25 cellular contexts compared by ENCODE assay signal in genomic region chr11:33956611-33957010, GRCh38.
"Had no signal": no experiment of that assay in that cellular context is flagged by ENCODE, and none has a peak within 500 bp of the region (broad histone marks: within the 10 kb centered on the region; RNA-seq: fewer than 3 reads in every experiment).

No MANE protein-coding gene starts in this region.

- H3K4me3 ChIP-seq: coronary artery, dorsolateral prefrontal cortex, esophagus squamous epithelium, gastrocnemius medialis, heart right ventricle, left lung, lower lobe of right lung, mucosa of descending colon had no signal

- H3K27ac ChIP-seq: coronary artery, epithelial cell of prostate, esophagus squamous epithelium, gastrocnemius medialis, heart right ventricle, left lung, lower lobe of right lung had no signal

- H3K9me3 ChIP-seq: esophagus squamous epithelium, gastrocnemius medialis, heart right ventricle, left lung, lower lobe of right lung, mucosa of descending colon had no signal

- H3K4me1 ChIP-seq: gastrocnemius medialis, lower lobe of right lung had no signal

- H3K27me3 ChIP-seq: dorsolateral prefrontal cortex, esophagus squamous epithelium, gastrocnemius medialis, heart right ventricle, left lung had no signal

- DNase-seq: dermis blood vessel endothelial cell; dorsolateral prefrontal cortex; effector CD4-positive, alpha-beta T cell; effector memory CD4-positive, alpha-beta T cell; erythroblast; esophagus squamous epithelium; foreskin fibroblast; foreskin melanocyte; gastrocnemius medialis; glutamatergic neuron; head of caudate nucleus; heart right ventricle; hippocampal formation; islet precursor cell; kidney; kidney glomerular epithelial cell; left lung; left ventricle myocardium superior; lower lobe of right lung; mesenchymal stem cell; mucosa of descending colon; naive B cell had no signal

- H3K36me3 ChIP-seq: esophagus squamous epithelium, gastrocnemius medialis, heart right ventricle, left lung, lower lobe of right lung had no signal

- ATAC-seq: esophagus mucosa, gastrocnemius medialis, heart right ventricle, left lung, left ventricle myocardium superior, lower lobe of right lung, mucosa of descending colon had no signal
